ENCODE assay signal across 27 cellular contexts in genomic region chr2:161241894-161242293, GRCh38.
DNase-seq lines count a peak whose midpoint lies in the region; ATAC-seq and TF ChIP-seq lines count a peak whose summit lies in the region.
"Had no signal": no experiment of that assay in that cellular context is flagged by ENCODE, and none has a peak within 500 bp of the region (broad histone marks: within the 10 kb centered on the region; RNA-seq: fewer than 3 reads in every experiment).

No MANE protein-coding gene starts in this region.

- TF ChIP-seq CTCF in epithelial cell of proximal tubule (conservative IDR thresholded peaks at IDR 0.05; ENCODE audit: low read depth, low read length) (no peak), GM13977 (IDR thresholded peaks at IDR 0.05; ENCODE audit: extremely low read depth, insufficient read depth, missing control alignments) (no peak)

- no peak overlapping the region for H3K4me3 ChIP-seq in epithelial cell of proximal tubule (ENCODE audit: low read depth, low read length)
- H3K4me3 ChIP-seq: ascending aorta, cardiac muscle cell, heart left ventricle, lung, psoas muscle, SK-N-MC, testis had no signal

- no peak overlapping the region for H3K4me3 Mint-ChIP-seq in activated T-cell treated with anti-CD3 and anti-CD28 coated beads, Interleukin-2, amount 50 U/mL, for 72 hours
- no peak overlapping the region for H3K4me3 Mint-ChIP-seq in activated T-cell treated with anti-CD3 and anti-CD28 coated beads, Interleukin-2, amount 50 U/mL, for 4 hours
- H3K4me3 Mint-ChIP-seq: activated CD4-positive, alpha-beta T cell treated with anti-CD3 and anti-CD28 coated beads for 36 hours; activated T-cell treated with anti-CD3 and anti-CD28 coated beads, Interleukin-2, amount 50 U/mL, for 24 hours had no signal

- peak overlapping the region; percentile 59 for H3K27ac Mint-ChIP-seq in activated T-cell treated with anti-CD3 and anti-CD28 coated beads, Interleukin-2, amount 50 U/mL, for 72 hours

- no peak for DNase-seq in activated T-cell treated with anti-CD3 and anti-CD28 coated beads, Interleukin-2, amount 50 U/mL, for 72 hours
- DNase-seq in activated T-cell treated with anti-CD3 and anti-CD28 coated beads, Interleukin-2, amount 50 U/mL, for 4 hours: no peak
- DNase-seq in epithelial cell of proximal tubule (ENCODE audit: low read depth): peak; percentile 45
- DNase-seq in renal cortical epithelial cell (ENCODE audit: low read depth): peak; percentile 78
- no peak for DNase-seq in GM13977 (ENCODE audit: low spot score)
- no peak for DNase-seq in NCI-H345 treated with DMSO at 0.1 percent for 48 hours (lab: John Stamatoyannopoulos, UW; ENCODE audit: unreplicated experiment)
- no peak for DNase-seq in SKM-1 treated with dmso at 0.1 percent for 144 hours (lab: John Stamatoyannopoulos, UW; ENCODE audit: unreplicated experiment)
- DNase-seq: activated CD4-positive, alpha-beta T cell treated with anti-CD3 and anti-CD28 coated beads for 36 hours; activated naive CD4-positive, alpha-beta T cell treated with Interleukin-2 at 50 U/mL for 16 hours; activated T-cell treated with anti-CD3 and anti-CD28 coated beads, Interleukin-2, amount 50 U/mL, for 24 hours; cortex of kidney; foreskin fibroblast; heart left ventricle; IMR-90; NCI-H1105; NCI-H2081; NCI-H226; psoas muscle; stimulated activated CD4-positive, alpha-beta T cell treated with anti-CD3 and anti-CD28 coated beads, Interleukin-15, amount 100 ng/mL, for 24 hours; stimulated activated naive CD8-positive, alpha-beta T cell treated with anti-CD3 and anti-CD28 coated beads, Interleukin-15, Interleukin-2, amounts not matched to agents 100 U/mL and 50 U/mL, for 24 hours; testis had no signal

- peaks cover 8% of the 10 kb centered on the region for H3K27me3 Mint-ChIP-seq in activated T-cell treated with anti-CD3 and anti-CD28 coated beads, Interleukin-2, amount 50 U/mL, for 72 hours (ENCODE audit: low read depth)
- no peaks in the 10 kb centered on the region for H3K27me3 Mint-ChIP-seq in activated T-cell treated with anti-CD3 and anti-CD28 coated beads, Interleukin-2, amount 50 U/mL, for 4 hours (ENCODE audit: low read depth)
- H3K27me3 Mint-ChIP-seq: activated CD4-positive, alpha-beta T cell treated with anti-CD3 and anti-CD28 coated beads for 36 hours; activated T-cell treated with anti-CD3 and anti-CD28 coated beads, Interleukin-2, amount 50 U/mL, for 24 hours had no signal

- in situ Hi-C loops in GM13977 (cut with MboI; ENCODE audit: low pct_unique_long_range_greater_than_20kb, low sequenced_read_pairs, unreplicated experiment): no loop called here

- TF ChIP-seq RAD21 in Ishikawa (IDR thresholded peaks at IDR 0.05; ENCODE audit: low read depth): no peak

- H3K36me3 Mint-ChIP-seq in activated T-cell treated with anti-CD3 and anti-CD28 coated beads, Interleukin-2, amount 50 U/mL, for 72 hours (ENCODE audit: insufficient read depth in 2 of 2): peaks cover 2 to 5% of the 10 kb centered on the region in 2 donors
- H3K36me3 Mint-ChIP-seq in activated T-cell treated with anti-CD3 and anti-CD28 coated beads, Interleukin-2, amount 50 U/mL, for 4 hours (ENCODE audit: insufficient read depth): no peaks in the 10 kb centered on the region

- TF ChIP-seq EP300 in Ishikawa (IDR thresholded peaks at IDR 0.05; ENCODE audit: borderline replicate concordance): no peak

- H3K4me1 Mint-ChIP-seq in activated T-cell treated with anti-CD3 and anti-CD28 coated beads, Interleukin-2, amount 50 U/mL, for 72 hours (ENCODE audit: low read depth): peaks cover 59% of the 10 kb centered on the region
- H3K4me1 Mint-ChIP-seq in activated T-cell treated with anti-CD3 and anti-CD28 coated beads, Interleukin-2, amount 50 U/mL, for 4 hours (ENCODE audit: low read depth): peaks cover 63% of the 10 kb centered on the region

- no peaks in the 10 kb centered on the region for H3K9me3 Mint-ChIP-seq in activated T-cell treated with anti-CD3 and anti-CD28 coated beads, Interleukin-2, amount 50 U/mL, for 72 hours
- no peaks in the 10 kb centered on the region for H3K9me3 Mint-ChIP-seq in activated T-cell treated with anti-CD3 and anti-CD28 coated beads, Interleukin-2, amount 50 U/mL, for 4 hours
- H3K9me3 Mint-ChIP-seq: activated T-cell treated with anti-CD3 and anti-CD28 coated beads, Interleukin-2, amount 50 U/mL, for 24 hours had no signal

- no peak for ATAC-seq in activated T-cell treated with anti-CD3 and anti-CD28 coated beads, Interleukin-2, amount 50 U/mL, for 72 hours (replicated peaks in 1 of 2)
- ATAC-seq in activated T-cell treated with anti-CD3 and anti-CD28 coated beads, Interleukin-2, amount 50 U/mL, for 4 hours: no peak
- ATAC-seq: activated CD4-positive, alpha-beta T cell treated with anti-CD3 and anti-CD28 coated beads for 36 hours; esophagus mucosa; heart left ventricle; psoas muscle; stimulated activated naive CD8-positive, alpha-beta T cell treated with anti-CD3 and anti-CD28 coated beads, Interleukin-15, Interleukin-2, amounts not matched to agents 100 U/mL and 50 U/mL, for 24 hours had no signal

TF ChIP-seq in Ishikawa, 13 proteins besides CTCF, POLR2A, EP300 and RAD21:
- no peak for TF ChIP-seq ZBTB7A (IDR thresholded peaks at IDR 0.05; ENCODE audit: low read depth)
- no peak for TF ChIP-seq TCF12 (IDR thresholded peaks at IDR 0.05; ENCODE audit: low read depth)
- 0 out of 2 replicates have a peak, but pooled peaks have one; percentile 26 for TF ChIP-seq NFIC (IDR thresholded peaks at IDR 0.05)
- no peak for TF ChIP-seq TAF1 (IDR thresholded peaks at IDR 0.05; ENCODE audit: low read depth)
- TF ChIP-seq, protein P1, sequence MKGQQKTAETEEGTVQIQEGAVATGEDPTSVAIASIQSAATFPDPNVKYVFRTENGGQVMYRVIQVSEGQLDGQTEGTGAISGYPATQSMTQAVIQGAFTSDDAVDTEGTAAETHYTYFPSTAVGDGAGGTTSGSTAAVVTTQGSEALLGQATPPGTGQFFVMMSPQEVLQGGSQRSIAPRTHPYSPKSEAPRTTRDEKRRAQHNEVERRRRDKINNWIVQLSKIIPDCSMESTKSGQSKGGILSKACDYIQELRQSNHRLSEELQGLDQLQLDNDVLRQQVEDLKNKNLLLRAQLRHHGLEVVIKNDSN (IDR thresholded peaks at IDR 0.05): no peak
- TF ChIP-seq FOXM1 (IDR thresholded peaks at IDR 0.05; ENCODE audit: borderline replicate concordance, low read depth): no peak
- TF ChIP-seq EGR1 (IDR thresholded peaks at IDR 0.05): no peak
- no peak for TF ChIP-seq CREB1 (IDR thresholded peaks at IDR 0.05; ENCODE audit: low read depth)
- no peak for TF ChIP-seq YY1 (IDR thresholded peaks at IDR 0.05; ENCODE audit: low read depth)
- TF ChIP-seq TEAD4 (IDR thresholded peaks at IDR 0.05): peak; percentile 61
- TF ChIP-seq REST (IDR thresholded peaks at IDR 0.05; ENCODE audit: low read depth): no peak
- peak; percentile 94 for TF ChIP-seq CEBPB (IDR thresholded peaks at IDR 0.05)
- TF ChIP-seq, protein P2, sequence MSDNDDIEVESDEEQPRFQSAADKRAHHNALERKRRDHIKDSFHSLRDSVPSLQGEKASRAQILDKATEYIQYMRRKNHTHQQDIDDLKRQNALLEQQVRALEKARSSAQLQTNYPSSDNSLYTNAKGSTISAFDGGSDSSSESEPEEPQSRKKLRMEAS (IDR thresholded peaks at IDR 0.05): no peak
TF ChIP-seq in Ishikawa: peak in this region for 3.

Comparison
In these comparisons a context has a peak if more than half of its experiments do, and no peak if none do; other contexts are left out.
1. DNase-seq: peak in epithelial cell of proximal tubule (single experiment) and renal cortical epithelial cell (single experiment); none in activated T-cell treated with anti-CD3 and anti-CD28 coated beads, Interleukin-2, amount 50 U/mL, for 72 hours (0 of 2), activated T-cell treated with anti-CD3 and anti-CD28 coated beads, Interleukin-2, amount 50 U/mL, for 4 hours (single experiment), GM13977 (single experiment), NCI-H345 treated with DMSO at 0.1 percent for 48 hours (single experiment) and SKM-1 treated with dmso at 0.1 percent for 144 hours (single experiment).